ENCODE assay signal across 15 cellular contexts in genomic region chrX:153692003-153692402, GRCh38. TPM values are rescaled to one million over a fixed set of nuclear protein-coding genes. Genes with fewer than 3 reads are reported as not detected.
A peak's percentile ranks its signal among the peaks of the same experiment; 100 is the strongest.
DNase-seq lines count a peak whose midpoint lies in the region; ATAC-seq and TF ChIP-seq lines count a peak whose summit lies in the region.
"Had no signal": no experiment of that assay in that cellular context is flagged by ENCODE, and none has a peak within 500 bp of the region (broad histone marks: within the 10 kb centered on the region; RNA-seq: fewer than 3 reads in every experiment).

No MANE protein-coding gene starts in this region.

- H3K27me3 Mint-ChIP-seq in neural progenitor cell (ENCODE audit: insufficient read depth, low read depth) (peaks cover 3% of the 10 kb centered on the region), natural killer cell (ENCODE audit: low read depth in 2 of 2) (peaks cover 0 to 2% of the 10 kb centered on the region in 2 donors)
- H3K27me3 Mint-ChIP-seq: B cell had no signal

- H3K36me3 Mint-ChIP-seq in neural progenitor cell: no peaks in the 10 kb centered on the region
- no peaks in the 10 kb centered on the region for H3K36me3 Mint-ChIP-seq in natural killer cell

- H3K4me3 ChIP-seq in BLaER1 (no peak overlapping the region), HEK293 (ENCODE audit: low read depth, low read length) (no peak overlapping the region), neural progenitor cell (peak overlapping the region; percentile 19), tibial artery (no peak overlapping the region)

- no peak overlapping the region for H2AFZ ChIP-seq in neural progenitor cell (replicated peaks)

- H3K36me3 ChIP-seq in BLaER1 (peaks cover 14% of the 10 kb centered on the region), HEK293 (ENCODE audit: control insufficient read depth in 2 of 2, insufficient read depth in 1 of 2, low read length in 2 of 2) (peaks cover 0 to 69% of the 10 kb centered on the region in 2 experiments; a peak in 1 of 3 replicates), neural progenitor cell (no peaks in the 10 kb centered on the region), tibial artery (peaks cover 0 to 30% (median 4%) of the 10 kb centered on the region in 3 donors)

- no peak overlapping the region for H3K27ac ChIP-seq in BLaER1
- H3K27ac ChIP-seq in HEK293 (ENCODE audit: extremely low read depth, low read depth, low read length): peak overlapping the region; percentile 46; the same call in 1 of the 2 replicates
- no peak overlapping the region for H3K27ac ChIP-seq in neural progenitor cell
- no peak overlapping the region for H3K27ac ChIP-seq in tibial artery

- POLR2A ChIA-PET in HEK293 (lab: Yijun Ruan, JAX): no interaction called here

- intact Hi-C loops in tibial artery (cut with DNase I; ENCODE audit: low total_unique reads): no loop called here
- intact Hi-C loops in natural killer cell (cut with micrococcal nuclease): no loop called here

- ATAC-seq in HG02642 (IDR thresholded peaks at IDR 0.05; ENCODE audit: poor library complexity, unreplicated experiment) (no peak), natural killer cell (no peak)
- ATAC-seq: CD8-positive, alpha-beta T cell had no signal

- peaks cover 30% of the 10 kb centered on the region for H3K4me1 ChIP-seq in BLaER1
- no peaks in the 10 kb centered on the region for H3K4me1 ChIP-seq in HEK293 (ENCODE audit: control insufficient read depth, insufficient read depth, low read length)
- H3K4me1 ChIP-seq in neural progenitor cell: no peaks in the 10 kb centered on the region
- peaks cover 0 to 16% (median 8%) of the 10 kb centered on the region in 4 donors for H3K4me1 ChIP-seq in tibial artery

- DNase-seq in neural progenitor cell (ENCODE audit: low spot score) (no peak), tibial artery (no peak), natural killer cell (no peak)
- DNase-seq: CD8-positive, alpha-beta T cell; COR-L47; DMS153; DMS79 treated with DMSO at 0.1 percent for 48 hours; EL; GOT3; H9 had no signal

- peaks cover 26% of the 10 kb centered on the region for H3K27me3 ChIP-seq in BLaER1
- no peaks in the 10 kb centered on the region for H3K27me3 ChIP-seq in neural progenitor cell
- H3K27me3 ChIP-seq in tibial artery: no peaks in the 10 kb centered on the region

- H3K4me1 Mint-ChIP-seq in neural progenitor cell: peaks cover 8% of the 10 kb centered on the region
- no peaks in the 10 kb centered on the region for H3K4me1 Mint-ChIP-seq in natural killer cell
- H3K4me1 Mint-ChIP-seq: B cell had no signal

- H3K9me3 ChIP-seq in BLaER1 (peaks cover 16% of the 10 kb centered on the region), HEK293 (ENCODE audit: control insufficient read depth, insufficient read depth, low read depth, low read length) (no peaks in the 10 kb centered on the region), neural progenitor cell (ENCODE audit: low read depth) (no peaks in the 10 kb centered on the region), tibial artery (no peaks in the 10 kb centered on the region)

- H3K4me2 ChIP-seq in BLaER1 (peak overlapping the region; percentile 49), neural progenitor cell (no peak overlapping the region)

- no peak for TF ChIP-seq CTCF in HEK293 (tag by site-specific recombination; IDR thresholded peaks at IDR 0.05)
- TF ChIP-seq CTCF in neural progenitor cell (IDR thresholded peaks at IDR 0.05): no peak
- no peak for TF ChIP-seq CTCF in tibial artery (IDR thresholded peaks at IDR 0.05)
- no peak for TF ChIP-seq CTCF in natural killer cell (IDR thresholded peaks at IDR 0.05)

- H3K4me3 Mint-ChIP-seq in neural progenitor cell (no peak overlapping the region), natural killer cell (no peak overlapping the region)
- H3K4me3 Mint-ChIP-seq: B cell; CD14-positive monocyte; CD8-positive, alpha-beta T cell had no signal

- H4K20me1 ChIP-seq in BLaER1 (peaks cover 54% of the 10 kb centered on the region), neural progenitor cell (ENCODE audit: low read depth) (peaks cover 80% of the 10 kb centered on the region)

- CTCF ChIA-PET in HEK293 (lab: Yijun Ruan, JAX): interaction anchor here (1.8 kb wide), 1 partner anchor 17 kb away, joined by 4 read pairs; no protein-coding TSS in a partner anchor

- H3K27ac Mint-ChIP-seq in neural progenitor cell: no peak overlapping the region
- H3K27ac Mint-ChIP-seq in natural killer cell: no peak overlapping the region
- H3K27ac Mint-ChIP-seq: B cell; CD8-positive, alpha-beta T cell had no signal

- H3K9me3 Mint-ChIP-seq in neural progenitor cell (peaks cover 9% of the 10 kb centered on the region), natural killer cell (no peaks in the 10 kb centered on the region)
- H3K9me3 Mint-ChIP-seq: CD8-positive, alpha-beta T cell had no signal

- H3K79me2 ChIP-seq in neural progenitor cell (ENCODE audit: low read depth): peaks cover 47% of the 10 kb centered on the region

- no peak overlapping the region for H3K9ac ChIP-seq in BLaER1
- H3K9ac ChIP-seq in neural progenitor cell: no peak overlapping the region

- H3F3A ChIP-seq in neural progenitor cell (ENCODE audit: low read depth): peaks cover 3% of the 10 kb centered on the region

TF ChIP-seq in HEK293, 187 proteins besides CTCF, POLR2A, EP300 and RAD21:
- 0 out of 2 replicates have a peak, but pooled peaks have one; percentile 77 for TF ChIP-seq HOXC10 (CRISPR knock-in tag; IDR thresholded peaks at IDR 0.05)
- TF ChIP-seq ZNF544 (tag by site-specific recombination; IDR thresholded peaks at IDR 0.05): no peak
- no peak for TF ChIP-seq ZNF266 (tag by site-specific recombination; IDR thresholded peaks at IDR 0.05; ENCODE audit: low read depth)

RNA-seq across cellular contexts. Expression of gene SLC6A8, which starts 4.3 kb away (rescaled TPM):
- total RNA-seq in neural progenitor cell (ENCODE audit: low replicate concordance) (94.1 and 191 TPM in 2 replicates), natural killer cell (1 to 10 TPM in 2 of 3 donors, under 1 TPM in 1; 0.77 to 2.5 (median 1.4) TPM)

RNA-seq across cellular contexts. Expression of gene PNCK, which starts 18.4 kb away (rescaled TPM):
- 19.7 and 53.5 TPM in 2 replicates for total RNA-seq in neural progenitor cell (ENCODE audit: low replicate concordance)
- total RNA-seq in natural killer cell: 1 to 10 TPM in 1 of 3 donors, under 1 TPM in 2; 0.66 to 1.1 (median 0.97) TPM

RNA-seq across cellular contexts. Expression of gene BCAP31, which starts 32.2 kb away (rescaled TPM):
- total RNA-seq in neural progenitor cell (ENCODE audit: low replicate concordance) (52.5 and 68.7 TPM in 2 replicates), natural killer cell (100 to 1,000 TPM; 109 to 131 (median 119) TPM)

RNA-seq across cellular contexts. Expression of gene ABCD1, which starts 32.7 kb away (rescaled TPM):
- 0.79 and 5.0 TPM in 2 replicates for total RNA-seq in neural progenitor cell (ENCODE audit: low replicate concordance)
- 10 to 100 TPM; 12.2 to 13.9 (median 13.8) TPM for total RNA-seq in natural killer cell

RNA-seq across cellular contexts. Expression of gene DUSP9, which starts 45.0 kb away (rescaled TPM):
- total RNA-seq in neural progenitor cell (ENCODE audit: low replicate concordance) (0.21 and 2.0 TPM in 2 replicates), natural killer cell (not detected)
- total RNA-seq: B cell; CD8-positive, alpha-beta T cell had no signal

Comparison
In these comparisons a context has a peak if more than half of its experiments do, and no peak if none do; other contexts are left out.
1. RNA of gene SLC6A8, which starts 4.3 kb away (total RNA-seq): 94.1 to 191 TPM in neural progenitor cell; 0.77 to 2.5 TPM in natural killer cell; every median in the first group is over 10 times any median in the second.